In the genomic region with DNA sequence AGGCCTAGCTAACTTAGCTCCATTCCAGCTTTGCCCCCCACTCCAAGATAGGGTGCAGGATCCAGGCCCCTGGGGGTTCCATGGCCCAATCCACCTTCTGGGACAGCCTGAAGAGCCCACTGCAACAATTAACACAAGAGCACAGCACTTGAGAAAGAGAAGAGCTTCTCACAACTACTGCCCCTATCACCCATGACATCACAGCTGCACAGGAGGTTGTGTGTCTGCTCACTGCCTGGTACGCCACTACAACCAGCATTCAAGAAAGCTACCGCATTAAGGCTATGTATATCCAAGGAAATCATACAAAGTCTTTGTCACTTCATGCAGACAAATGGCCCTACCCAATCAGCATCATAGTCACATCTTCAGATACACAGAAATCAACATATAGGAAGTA, we compare ENCODE assay signal across 23 cellular contexts.
DNase-seq lines count a peak whose midpoint lies in the region; ATAC-seq and TF ChIP-seq lines count a peak whose summit lies in the region.
"Had no signal": no experiment of that assay in that cellular context is flagged by ENCODE, and none has a peak within 500 bp of the region (broad histone marks: within the 10 kb centered on the region; RNA-seq: fewer than 3 reads in every experiment).

No MANE protein-coding gene starts in this region.

- H3K27me3 ChIP-seq in MM.1S (replicated peaks; ENCODE audit: insufficient read depth, low read length) (no peaks in the 10 kb centered on the region), transverse colon (no peaks in the 10 kb centered on the region)
- H3K27me3 ChIP-seq: adrenal gland, breast epithelium, colonic mucosa, left lung, ovary had no signal

- no peaks in the 10 kb centered on the region for H3K9me3 ChIP-seq in MM.1S (replicated peaks; ENCODE audit: insufficient read depth, low read length)
- H3K9me3 ChIP-seq in transverse colon = peaks cover 6% of the 10 kb centered on the region in 2 donors
- H3K9me3 ChIP-seq: colonic mucosa, ovary had no signal

- peaks cover 73% of the 10 kb centered on the region for H3K79me2 ChIP-seq in MM.1S (ENCODE audit: low read length)

- H3K27ac Mint-ChIP-seq in activated CD8-positive, alpha-beta T cell treated with anti-CD3 and anti-CD28 coated beads, Interleukin-2, amount 10 ng/mL, durations not matched to agents 7 days and 5 days = peak overlapping the region; percentile 16
- H3K27ac Mint-ChIP-seq in activated CD8-positive, alpha-beta T cell treated with anti-CD3 and anti-CD28 coated beads for 36 hours = no peak overlapping the region
- peak overlapping the region; percentile 95 for H3K27ac Mint-ChIP-seq in central memory CD8-positive, alpha-beta T cell (ENCODE audit: low read depth)
- H3K27ac Mint-ChIP-seq in stimulated activated memory B cell treated with anti-CD40 and anti-IgM and Interleukin-4, amounts not matched to agents 10 μg/mL and 1 μg/mL and 100 μg/mL, for 72 hours = peak overlapping the region; percentile 83
- H3K27ac Mint-ChIP-seq: stimulated activated naive CD8-positive, alpha-beta T cell treated with anti-CD3 and anti-CD28 coated beads, Interleukin-15, amount 100 ng/mL, for 72 hours; type B pancreatic cell had no signal

- POLR2A ChIA-PET in activated CD8-positive, alpha-beta T cell treated with anti-CD3 and anti-CD28 coated beads, Interleukin-2, amount 10 ng/mL, durations not matched to agents 7 days and 5 days (lab: Charles Lee) = interaction anchor here (1.0 to 1.1 kb wide), 2 partner anchors 61 to 62 kb away, joined by 3 read pairs; partner anchors contain the start of gene MYO5A
- POLR2A ChIA-PET in activated CD8-positive, alpha-beta T cell treated with anti-CD3 and anti-CD28 coated beads for 36 hours (lab: Charles Lee) = interaction anchor here (0.9 to 1.4 kb wide), 4 partner anchors 13 to 62 kb away, joined by 3 read pairs; partner anchors contain the start of gene MYO5A

- H3K4me3 ChIP-seq in MM.1S (ENCODE audit: low read length) (peak overlapping the region; percentile 15), transverse colon (no peak overlapping the region)
- H3K4me3 ChIP-seq: adrenal gland, breast epithelium, colonic mucosa, left lung, ovary, PC-9 had no signal

- peaks cover 59% of the 10 kb centered on the region for H3F3A ChIP-seq in MM.1S (ENCODE audit: insufficient read depth, low read length)

- TF ChIP-seq POLR2A in transverse colon (IDR thresholded peaks at IDR 0.05) = no peak

- H3K27ac ChIP-seq in MM.1S (ENCODE audit: low read length) (peak overlapping the region; percentile 96), transverse colon (peak overlapping the region in 2 of 4 donors; percentile 20 to 68)
- H3K27ac ChIP-seq: adrenal gland, breast epithelium, left lung, ovary, PC-9, WERI-Rb-1 had no signal

- no peak for ATAC-seq in activated CD8-positive, alpha-beta T cell treated with anti-CD3 and anti-CD28 coated beads, Interleukin-2, amount 10 ng/mL, durations not matched to agents 7 days and 5 days
- ATAC-seq in activated CD8-positive, alpha-beta T cell treated with anti-CD3 and anti-CD28 coated beads for 36 hours = no peak
- ATAC-seq in central memory CD8-positive, alpha-beta T cell (replicated peaks; ENCODE audit: extremely low read depth, poor library complexity, severe bottlenecking) = no peak
- ATAC-seq in stimulated activated memory B cell treated with anti-CD40 and anti-IgM and Interleukin-4, amounts not matched to agents 10 μg/mL and 1 μg/mL and 100 μg/mL, for 72 hours = no peak

- peaks cover 53% of the 10 kb centered on the region for H3K4me1 ChIP-seq in MM.1S (ENCODE audit: low read length)
- peaks cover 0 to 11% (median 2%) of the 10 kb centered on the region in 4 donors for H3K4me1 ChIP-seq in transverse colon
- H3K4me1 ChIP-seq: breast epithelium, colonic mucosa had no signal

- in situ Hi-C loops in transverse colon (cut with MboI; ENCODE audit: low pct_ligation_motif_present in 1 of 4, low pct_unique_long_range_greater_than_20kb in 1 of 4, low sequenced_read_pairs in 3 of 4) = no loop called here

- no peaks in the 10 kb centered on the region for H3K27me3 Mint-ChIP-seq in activated CD8-positive, alpha-beta T cell treated with anti-CD3 and anti-CD28 coated beads, Interleukin-2, amount 10 ng/mL, durations not matched to agents 7 days and 5 days (ENCODE audit: low read depth)
- no peaks in the 10 kb centered on the region for H3K27me3 Mint-ChIP-seq in activated CD8-positive, alpha-beta T cell treated with anti-CD3 and anti-CD28 coated beads for 36 hours
- H3K27me3 Mint-ChIP-seq in central memory CD8-positive, alpha-beta T cell = no peaks in the 10 kb centered on the region
- no peaks in the 10 kb centered on the region for H3K27me3 Mint-ChIP-seq in stimulated activated memory B cell treated with anti-CD40 and anti-IgM and Interleukin-4, amounts not matched to agents 10 μg/mL and 1 μg/mL and 100 μg/mL, for 72 hours
- H3K27me3 Mint-ChIP-seq: naive thymus-derived CD8-positive, alpha-beta T cell; stimulated activated naive CD8-positive, alpha-beta T cell treated with anti-CD3 and anti-CD28 coated beads, Interleukin-15, amount 100 ng/mL, for 72 hours; type B pancreatic cell had no signal

- CTCF ChIA-PET in activated CD8-positive, alpha-beta T cell treated with anti-CD3 and anti-CD28 coated beads, Interleukin-2, amount 10 ng/mL, durations not matched to agents 7 days and 5 days (lab: Charles Lee) = interaction anchor here (0.8 to 2.8 kb wide), 9 partner anchors 12 to 211 kb away, joined by 3 to 8 read pairs (median 4); partner anchors contain the start of genes ARPP19 and MYO5A
- CTCF ChIA-PET in activated CD8-positive, alpha-beta T cell treated with anti-CD3 and anti-CD28 coated beads for 36 hours (lab: Charles Lee) = interaction anchor here (0.6 to 1.9 kb wide), 8 partner anchors 13 to 258 kb away, joined by 3 to 6 read pairs (median 3); no protein-coding TSS in a partner anchor

- no peak overlapping the region for H2AFZ ChIP-seq in MM.1S (ENCODE audit: low read length)
- H2AFZ ChIP-seq: PC-9 had no signal

- H3K9me2 ChIP-seq in MM.1S (replicated peaks; ENCODE audit: insufficient read depth, low read length) = no peaks in the 10 kb centered on the region

- TF ChIP-seq EP300 in transverse colon (IDR thresholded peaks at IDR 0.05; ENCODE audit: low read depth) = no peak

- intact Hi-C loops in activated CD8-positive, alpha-beta T cell treated with anti-CD3 and anti-CD28 coated beads for 36 hours (cut with micrococcal nuclease) = no loop called here
- intact Hi-C loops in transverse colon (cut with DNase I; ENCODE audit: low total_unique reads) = no loop called here

- H4K20me1 ChIP-seq in MM.1S (ENCODE audit: insufficient read depth, low read length) = no peaks in the 10 kb centered on the region

- H3K36me3 ChIP-seq in MM.1S (replicated peaks; ENCODE audit: insufficient read depth, low read length) (no peaks in the 10 kb centered on the region), transverse colon (no peaks in the 10 kb centered on the region)
- H3K36me3 ChIP-seq: adrenal gland, breast epithelium, colonic mucosa, left lung, ovary, WERI-Rb-1 had no signal

- H3K4me3 Mint-ChIP-seq in activated CD8-positive, alpha-beta T cell treated with anti-CD3 and anti-CD28 coated beads, Interleukin-2, amount 10 ng/mL, durations not matched to agents 7 days and 5 days = no peak overlapping the region
- H3K4me3 Mint-ChIP-seq in activated CD8-positive, alpha-beta T cell treated with anti-CD3 and anti-CD28 coated beads for 36 hours = no peak overlapping the region
- H3K4me3 Mint-ChIP-seq in central memory CD8-positive, alpha-beta T cell = no peak overlapping the region
- H3K4me3 Mint-ChIP-seq in stimulated activated memory B cell treated with anti-CD40 and anti-IgM and Interleukin-4, amounts not matched to agents 10 μg/mL and 1 μg/mL and 100 μg/mL, for 72 hours = no peak overlapping the region
- H3K4me3 Mint-ChIP-seq: naive thymus-derived CD8-positive, alpha-beta T cell; type B pancreatic cell had no signal

- H3K9me3 Mint-ChIP-seq in activated CD8-positive, alpha-beta T cell treated with anti-CD3 and anti-CD28 coated beads, Interleukin-2, amount 10 ng/mL, durations not matched to agents 7 days and 5 days (ENCODE audit: insufficient read depth) = peaks cover 8% of the 10 kb centered on the region
- peaks cover 11% of the 10 kb centered on the region for H3K9me3 Mint-ChIP-seq in activated CD8-positive, alpha-beta T cell treated with anti-CD3 and anti-CD28 coated beads for 36 hours
- H3K9me3 Mint-ChIP-seq in central memory CD8-positive, alpha-beta T cell = peaks cover 5% of the 10 kb centered on the region
- H3K9me3 Mint-ChIP-seq in stimulated activated memory B cell treated with anti-CD40 and anti-IgM and Interleukin-4, amounts not matched to agents 10 μg/mL and 1 μg/mL and 100 μg/mL, for 72 hours = peaks cover 6% of the 10 kb centered on the region
- H3K9me3 Mint-ChIP-seq: stimulated activated naive CD8-positive, alpha-beta T cell treated with anti-CD3 and anti-CD28 coated beads, Interleukin-15, amount 100 ng/mL, for 72 hours; type B pancreatic cell had no signal

- peak overlapping the region; percentile 94 for H3K4me2 ChIP-seq in MM.1S (ENCODE audit: low read depth, low read length)
- H3K4me2 ChIP-seq: PC-9 had no signal

- DNase-seq in activated CD8-positive, alpha-beta T cell treated with anti-CD3 and anti-CD28 coated beads, Interleukin-2, amount 10 ng/mL, durations not matched to agents 7 days and 5 days = no peak
- no peak for DNase-seq in activated CD8-positive, alpha-beta T cell treated with anti-CD3 and anti-CD28 coated beads for 36 hours
- DNase-seq in MM.1S (peak; percentile 39), SK-N-DZ (ENCODE audit: low spot score) (no peak), transverse colon (no peak), inferior parietal cortex (ENCODE audit: extremely low spot score) (no peak)
- no peak for DNase-seq in central memory CD8-positive, alpha-beta T cell (ENCODE audit: low spot score in 2 of 2)
- DNase-seq: activated gamma-delta T cell, activated T-cell treated with anti-CD3 and anti-CD28 coated beads for 4 hours, AML-193, NCI-H187, NCI-H774, ovary, PC-9, WERI-Rb-1 had no signal

- peak overlapping the region; percentile 39 for H3K9ac ChIP-seq in MM.1S (ENCODE audit: low read length)

- WGBS in transverse colon (ENCODE audit: low coverage in 1 of 2), 2 donors = 100% methylated on average over 1 to 2 of the region's 2 CpGs

- peaks cover 8% of the 10 kb centered on the region for H3K36me3 Mint-ChIP-seq in activated CD8-positive, alpha-beta T cell treated with anti-CD3 and anti-CD28 coated beads, Interleukin-2, amount 10 ng/mL, durations not matched to agents 7 days and 5 days (ENCODE audit: low read depth)
- peaks cover 9% of the 10 kb centered on the region for H3K36me3 Mint-ChIP-seq in activated CD8-positive, alpha-beta T cell treated with anti-CD3 and anti-CD28 coated beads for 36 hours (ENCODE audit: low read depth)
- peaks cover 10% of the 10 kb centered on the region for H3K36me3 Mint-ChIP-seq in central memory CD8-positive, alpha-beta T cell (ENCODE audit: insufficient read depth)
- peaks cover 9% of the 10 kb centered on the region for H3K36me3 Mint-ChIP-seq in stimulated activated memory B cell treated with anti-CD40 and anti-IgM and Interleukin-4, amounts not matched to agents 10 μg/mL and 1 μg/mL and 100 μg/mL, for 72 hours

- peaks cover 44% of the 10 kb centered on the region for H3K4me1 Mint-ChIP-seq in activated CD8-positive, alpha-beta T cell treated with anti-CD3 and anti-CD28 coated beads, Interleukin-2, amount 10 ng/mL, durations not matched to agents 7 days and 5 days (ENCODE audit: low read depth)
- peaks cover 43% of the 10 kb centered on the region for H3K4me1 Mint-ChIP-seq in activated CD8-positive, alpha-beta T cell treated with anti-CD3 and anti-CD28 coated beads for 36 hours (ENCODE audit: low read depth)
- H3K4me1 Mint-ChIP-seq in central memory CD8-positive, alpha-beta T cell = peaks cover 54% of the 10 kb centered on the region
- H3K4me1 Mint-ChIP-seq in stimulated activated memory B cell treated with anti-CD40 and anti-IgM and Interleukin-4, amounts not matched to agents 10 μg/mL and 1 μg/mL and 100 μg/mL, for 72 hours = peaks cover 42% of the 10 kb centered on the region

- no peak for TF ChIP-seq CTCF in activated CD8-positive, alpha-beta T cell treated with anti-CD3 and anti-CD28 coated beads for 36 hours (IDR thresholded peaks at IDR 0.05)
- TF ChIP-seq CTCF in MM.1S (IDR thresholded peaks at IDR 0.05; ENCODE audit: low read length) (no peak), transverse colon (IDR thresholded peaks at IDR 0.05) (no peak)
